ENCODE assay signal across 8 cellular contexts in the genomic region with DNA sequence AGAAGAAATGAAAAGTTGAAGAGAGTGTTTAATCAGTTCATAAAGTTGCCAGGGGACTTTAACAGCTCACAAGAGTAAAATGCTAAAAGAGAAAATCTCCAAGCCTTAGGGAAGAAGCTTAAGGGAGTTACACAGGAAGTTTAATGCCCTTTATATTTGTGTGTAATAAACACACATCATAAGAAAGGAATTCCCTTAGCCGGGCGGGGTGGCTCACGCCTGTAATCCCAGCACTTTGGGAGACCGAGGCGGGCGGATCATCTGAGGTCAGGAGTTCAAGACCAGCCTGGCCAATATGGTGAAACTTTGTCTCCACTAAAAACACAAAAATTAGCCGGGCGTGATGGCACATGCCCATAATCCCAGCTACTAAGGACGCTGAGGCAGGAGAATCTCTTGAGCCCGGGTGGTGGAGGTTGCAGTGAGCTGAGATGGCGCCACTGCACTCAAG.
DNase-seq lines count a peak whose midpoint lies in the region; ATAC-seq, FAIRE-seq and TF ChIP-seq lines count a peak whose summit lies in the region.
"Not testable (repeated sequence)": the region's sequence is repeated elsewhere in the genome, so short reads cannot be mapped to it uniquely, and the experiment has no call there.

No MANE protein-coding gene starts in this region.

- TF ChIP-seq EP300 in A549 (IDR thresholded peaks at IDR 0.05); SK-N-SH (IDR thresholded peaks at IDR 0.05; ENCODE audit: borderline replicate concordance in 1 of 2, low read depth in 1 of 2, low read length in 1 of 2): not testable (repeated sequence)

- 29% methylated on average over 11 of the region's 11 CpGs for WGBS in A549 (ENCODE audit: missing lambda C conversion rate)
- WGBS in SK-N-SH (ENCODE audit: low lambda C conversion rate), result 68% methylated on average over 11 of the region's 11 CpGs

- peak; percentile 70 to 81; a peak in 5 of 6 replicates for ATAC-seq in A549

- H3K27me3 ChIP-seq in SK-N-SH (ENCODE audit: insufficient read depth); astrocyte (ENCODE audit: insufficient read depth, low read length): not testable (repeated sequence)

- CTCF ChIA-PET in A549 (lab: Yijun Ruan, JAX), result interaction anchor here (1.6 kb wide), 1 partner anchor 181 kb away, joined by 5 read pairs; no protein-coding TSS in a partner anchor
- CTCF ChIA-PET in SK-N-SH (lab: Yijun Ruan, JAX), result not testable (repeated sequence)

- POLR2A ChIA-PET in A549 (lab: Yijun Ruan, JAX), result interaction anchor here (0.7 kb wide), 1 partner anchor 550 kb away, joined by 3 read pairs; no protein-coding TSS in a partner anchor
- POLR2A ChIA-PET in SK-N-SH (lab: Yijun Ruan, JAX), result not testable (repeated sequence)

- DNase-seq in A549 (ENCODE audit: low read depth in 1 of 2, low spot score in 1 of 2) (peak; percentile 31 to 70), EL (peak; percentile 88), HTR-8/SVneo (ENCODE audit: insufficient read length, low spot score) (peak; percentile 81), astrocyte (ENCODE audit: low read depth) (peak; percentile 73), epithelial cell of proximal tubule (ENCODE audit: low read depth) (peak; percentile 52), iris pigment epithelial cell (ENCODE audit: low read depth) (peak; percentile 87), renal cortical epithelial cell (ENCODE audit: low read depth) (peak; percentile 89)
- not testable (repeated sequence) for DNase-seq in SK-N-SH

- not testable (repeated sequence) for H3K36me3 Mint-ChIP-seq in astrocyte (ENCODE audit: low read depth, unreplicated experiment)

- peak overlapping the region; percentile 57 to 75; a peak in 5 of 6 replicates for H3K27ac ChIP-seq in A549
- peak overlapping the region in 1 of 2 experiments; percentile 49; a peak in 2 of 4 replicates for H3K27ac ChIP-seq in SK-N-SH (ENCODE audit: low read depth in 2 of 2, low read length in 1 of 2)
- H3K27ac ChIP-seq in astrocyte (ENCODE audit: low read depth, low read length), result peak overlapping the region; percentile 56

- TF ChIP-seq CTCF in A549 (IDR thresholded peaks at IDR 0.05); SK-N-SH (IDR thresholded peaks at IDR 0.05); astrocyte (IDR thresholded peaks at IDR 0.05; ENCODE audit: insufficient read depth, low read depth, low read length); epithelial cell of proximal tubule (conservative IDR thresholded peaks at IDR 0.05; ENCODE audit: low read depth, low read length): not testable (repeated sequence)

- not testable (repeated sequence) for H3K4me3 ChIP-seq in A549; SK-N-SH (ENCODE audit: low read depth in 2 of 2, low read length in 1 of 2); astrocyte (ENCODE audit: insufficient read depth, low read depth, low read length); epithelial cell of proximal tubule (ENCODE audit: low read depth, low read length)

- H3K4me3 Mint-ChIP-seq in astrocyte (ENCODE audit: unreplicated experiment), result not testable (repeated sequence)

- TF ChIP-seq POLR2A in A549 (IDR thresholded peaks at IDR 0.05; ENCODE audit: low read length), result not testable (repeated sequence)

- not testable (repeated sequence) for FAIRE-seq in A549 (lab: Jason Lieb, UNC); HTR-8/SVneo (lab: Jason Lieb, UNC)
- FAIRE-seq in astrocyte (lab: Jason Lieb, UNC), result peak; percentile 49

- H3F3A ChIP-seq in SK-N-SH (replicated peaks; ENCODE audit: insufficient read depth), result not testable (repeated sequence)

- not testable (repeated sequence) for TF ChIP-seq RAD21 in A549 (conservative IDR thresholded peaks at IDR 0.05 in 1 of 2, IDR thresholded peaks at IDR 0.05 in 1 of 2); SK-N-SH (IDR thresholded peaks at IDR 0.05; ENCODE audit: low read length)

- H3K9ac ChIP-seq in SK-N-SH; astrocyte (ENCODE audit: low read length): not testable (repeated sequence)

- not testable (repeated sequence) for H3K79me2 ChIP-seq in SK-N-SH (ENCODE audit: insufficient read depth); astrocyte (ENCODE audit: insufficient read depth, low read length)

- H3K9me3 Mint-ChIP-seq in astrocyte (ENCODE audit: unreplicated experiment), result not testable (repeated sequence)

- H3K4me1 ChIP-seq in A549, result peaks cover 26% of the 10 kb centered on the region
- not testable (repeated sequence) for H3K4me1 ChIP-seq in SK-N-SH (ENCODE audit: control insufficient read depth in 1 of 2, insufficient read depth in 2 of 2, low read depth in 1 of 2, low read length in 1 of 2)
- peaks cover 11% of the 10 kb centered on the region for H3K4me1 ChIP-seq in astrocyte (ENCODE audit: insufficient read depth, low read length)

- not testable (repeated sequence) for H3K9me2 ChIP-seq in SK-N-SH

- not testable (repeated sequence) for H4K20me1 ChIP-seq in SK-N-SH (ENCODE audit: insufficient read depth); astrocyte (ENCODE audit: insufficient read depth, low read length)

- not testable (repeated sequence) for H2AFZ ChIP-seq in SK-N-SH (ENCODE audit: low read depth); astrocyte (ENCODE audit: low read depth, low read length)

- H3K4me1 Mint-ChIP-seq in astrocyte (ENCODE audit: low read depth, unreplicated experiment), result not testable (repeated sequence)

- not testable (repeated sequence) for H3K36me3 ChIP-seq in SK-N-SH (replicated peaks in 1 of 2; ENCODE audit: control insufficient read depth in 1 of 2, insufficient read depth in 2 of 2, low read length in 1 of 2); astrocyte (ENCODE audit: insufficient read depth, low read length)

- not testable (repeated sequence) for H3K27me3 Mint-ChIP-seq in astrocyte (ENCODE audit: low read depth, unreplicated experiment)

- H3K4me2 ChIP-seq in A549, result peak overlapping the region; percentile 36
- H3K4me2 ChIP-seq in SK-N-SH, result not testable (repeated sequence)
- peak overlapping the region; percentile 27 for H3K4me2 ChIP-seq in astrocyte (ENCODE audit: low read length)

- not testable (repeated sequence) for H3K9me3 ChIP-seq in A549; SK-N-SH; astrocyte (ENCODE audit: insufficient read depth, low read depth, low read length)

- not testable (repeated sequence) for H3K27ac Mint-ChIP-seq in astrocyte (ENCODE audit: unreplicated experiment)

TF ChIP-seq in A549, 52 proteins besides CTCF, POLR2A, EP300 and RAD21:
- 0 out of 2 replicates have a peak, but pooled peaks have one; percentile 2 for TF ChIP-seq JUNB (IDR thresholded peaks at IDR 0.05)

TF ChIP-seq in SK-N-SH, 30 proteins besides CTCF, POLR2A, EP300 and RAD21:
- 0 out of 2 replicates have a peak, but pooled peaks have one; percentile 8 for TF ChIP-seq FOSL2 (IDR thresholded peaks at IDR 0.05; ENCODE audit: borderline replicate concordance, low read depth)
